1 cellular context compared by ENCODE assay signal in genomic region chr3:149610351-149611105, GRCh38.
TF ChIP-seq lines count a peak whose summit lies in the region.

No MANE protein-coding gene starts in this region.

TF ChIP-seq in HepG2, 621 proteins besides CTCF, POLR2A, EP300 and RAD21 (continued from another document and continues in another):
- TF ChIP-seq FOXP4 (CRISPR knock-in tag; IDR thresholded peaks at IDR 0.05) (0 out of 2 replicates have a peak, but pooled peaks have one; percentile 9), TEF (CRISPR knock-in tag; IDR thresholded peaks at IDR 0.05) (no peak), SOX5 (CRISPR knock-in tag; IDR thresholded peaks at IDR 0.05; ENCODE audit: borderline replicate concordance) (peak; percentile 43; the same call in 1 of the 2 replicates), MED1 (CRISPR knock-in tag; IDR thresholded peaks at IDR 0.05) (peak; percentile 40; the same call in 1 of the 2 replicates), ZNF792 (CRISPR knock-in tag; IDR thresholded peaks at IDR 0.05) (0 out of 2 replicates have a peak, but pooled peaks have one; percentile 36), EEA1 (CRISPR knock-in tag; IDR thresholded peaks at IDR 0.05; ENCODE audit: borderline replicate concordance) (no peak), GLMP (CRISPR knock-in tag; IDR thresholded peaks at IDR 0.05; ENCODE audit: borderline replicate concordance) (no peak), SUZ12 (IDR thresholded peaks at IDR 0.05; ENCODE audit: low read depth, low read length) (no peak), ZNF670 (CRISPR knock-in tag; IDR thresholded peaks at IDR 0.05; ENCODE audit: borderline replicate concordance) (0 out of 2 replicates have a peak, but pooled peaks have one; percentile 25), ARID2 (CRISPR knock-in tag; IDR thresholded peaks at IDR 0.05; ENCODE audit: borderline replicate concordance) (no peak), CSRNP1 (CRISPR knock-in tag; IDR thresholded peaks at IDR 0.05) (no peak), SAP130 (CRISPR knock-in tag; IDR thresholded peaks at IDR 0.05; ENCODE audit: low read depth) (no peak; the same call in 1 of the 2 replicates), NFE2L2 (IDR thresholded peaks at IDR 0.05; ENCODE audit: low read length) (no peak), ATF5 (CRISPR knock-in tag; IDR thresholded peaks at IDR 0.05; ENCODE audit: low read depth) (no peak), UBTF (CRISPR knock-in tag; IDR thresholded peaks at IDR 0.05) (no peak), ZBTB26 (CRISPR knock-in tag; IDR thresholded peaks at IDR 0.05; ENCODE audit: borderline replicate concordance) (no peak), CBFB (CRISPR knock-in tag; IDR thresholded peaks at IDR 0.05) (no peak), U2AF1 (optimal IDR thresholded peaks at IDR 0.05; ENCODE audit: low read depth, low read length) (no peak), SMYD3 (CRISPR knock-in tag; IDR thresholded peaks at IDR 0.05) (no peak), FOSL2 (CRISPR knock-in tag; IDR thresholded peaks at IDR 0.05) (0 out of 2 replicates have a peak, but pooled peaks have one; percentile 7), CENPX (CRISPR knock-in tag; IDR thresholded peaks at IDR 0.05) (no peak), PRMT3 (CRISPR knock-in tag; IDR thresholded peaks at IDR 0.05; ENCODE audit: borderline replicate concordance, low read depth) (no peak), GRHL1 (CRISPR knock-in tag; conservative IDR thresholded peaks at IDR 0.05) (no peak), ZMYM2 (CRISPR knock-in tag; IDR thresholded peaks at IDR 0.05) (0 out of 2 replicates have a peak, but pooled peaks have one; percentile 44), TBL1XR1 (IDR thresholded peaks at IDR 0.05; ENCODE audit: borderline replicate concordance, low read length, partially characterized antibody) (no peak), JUND (CRISPR knock-in tag; IDR thresholded peaks at IDR 0.05) (no peak), MIER3 (CRISPR knock-in tag; IDR thresholded peaks at IDR 0.05; ENCODE audit: borderline replicate concordance) (no peak), HMGA1 (CRISPR knock-in tag; conservative IDR thresholded peaks at IDR 0.05) (no peak), KMT2A (CRISPR knock-in tag; IDR thresholded peaks at IDR 0.05) (no peak), NKX3-1 (CRISPR knock-in tag; IDR thresholded peaks at IDR 0.05) (no peak), PAXIP1 (CRISPR knock-in tag; conservative IDR thresholded peaks at IDR 0.05) (no peak), SETDB1 (CRISPR knock-in tag; IDR thresholded peaks at IDR 0.05; ENCODE audit: borderline replicate concordance) (no peak), ZNF562 (CRISPR knock-in tag; IDR thresholded peaks at IDR 0.05; ENCODE audit: borderline replicate concordance) (no peak), ETV5 (CRISPR knock-in tag; IDR thresholded peaks at IDR 0.05; ENCODE audit: borderline replicate concordance) (peak; percentile 46; the same call in 1 of the 2 replicates), ZBTB39 (CRISPR knock-in tag; IDR thresholded peaks at IDR 0.05) (no peak), MXD3 (CRISPR knock-in tag; IDR thresholded peaks at IDR 0.05) (no peak), GLI4 (CRISPR knock-in tag; IDR thresholded peaks at IDR 0.05; ENCODE audit: borderline replicate concordance) (no peak), GATA4 (IDR thresholded peaks at IDR 0.05; ENCODE audit: borderline replicate concordance, low read depth) (no peak), FOXO4 (CRISPR knock-in tag; conservative IDR thresholded peaks at IDR 0.05) (no peak), PHB2 (IDR thresholded peaks at IDR 0.05; ENCODE audit: partially characterized antibody) (no peak), ZFP36 (IDR thresholded peaks at IDR 0.05; ENCODE audit: borderline replicate concordance, low read depth, low read length, partially characterized antibody) (no peak), TOPORS (CRISPR knock-in tag; IDR thresholded peaks at IDR 0.05) (no peak), POLR2G (IDR thresholded peaks at IDR 0.05; ENCODE audit: low read depth, low read length) (peak; percentile 24; the same call in 1 of the 2 replicates)
